Comparison of ENCODE assay signal across 20 cellular contexts in genomic region chr3:197532388-197532787, GRCh38.
"Had no signal": no experiment of that assay in that cellular context is flagged by ENCODE, and none has a peak within 500 bp of the region (broad histone marks: within the 10 kb centered on the region; RNA-seq: fewer than 3 reads in every experiment).

No MANE protein-coding gene starts in this region.

- H3K4me1 ChIP-seq: SJCRH30 had no signal

- H3K27ac ChIP-seq: SJCRH30 had no signal

- H3K27me3 ChIP-seq: SJCRH30 had no signal

- H3K4me3 ChIP-seq: MG63, SJCRH30 had no signal

- DNase-seq: IMR-90, Karpas-422, KG1, MG63, NCI-H1092, NCI-H1105 treated with DMSO at 0.1 percent for 48 hours, NCI-H1417 treated with DMSO at 0.1 percent for 48 hours, NCI-H146, NCI-H1694 treated with DMSO at 0.1 percent for 48 hours, NCI-H1930, NCI-H2081, NCI-H2107, NCI-H2227 treated with DMSO at 0.1 percent for 48 hours, NCI-H524 treated with DMSO at 0.1 percent for 48 hours, NCI-H69, NCI-H774, SHP77 treated with DMSO at 0.1 percent for 48 hours, SJCRH30 had no signal

- H3K36me3 ChIP-seq: MG63 had no signal

- ATAC-seq: Right ventricle myocardium inferior, SK-N-SH treated with all-trans-retinoic acid at 6 μM for 48 hours had no signal

- H3K9me3 ChIP-seq: MG63, SJCRH30 had no signal
